ENCODE assay signal across 32 cellular contexts in the genomic region with DNA sequence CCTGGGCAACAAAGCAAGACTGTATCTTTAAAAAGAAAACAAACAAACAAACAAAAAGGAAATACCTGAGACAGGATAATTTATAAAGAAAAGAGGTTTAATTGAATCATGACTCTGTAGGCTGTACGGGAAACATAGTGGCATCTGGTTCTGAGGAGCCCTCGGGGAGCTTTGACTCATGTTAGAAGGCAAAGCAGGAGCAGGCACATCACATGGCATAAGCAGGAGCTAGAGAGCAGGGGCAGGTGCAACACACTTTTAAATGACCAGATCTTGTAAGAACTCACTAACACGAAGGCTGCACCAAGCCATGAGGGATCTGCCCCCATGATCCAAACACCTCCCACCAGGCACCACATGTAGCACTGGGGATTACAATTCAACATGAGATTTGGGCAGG. TPM values are rescaled to one million over a fixed set of nuclear protein-coding genes. Genes with fewer than 3 reads are reported as not detected.
"Had no signal": no experiment of that assay in that cellular context is flagged by ENCODE, and none has a peak within 500 bp of the region (broad histone marks: within the 10 kb centered on the region; RNA-seq: fewer than 3 reads in every experiment).

No MANE protein-coding gene starts in this region.

- H3K27ac ChIP-seq: stomach, suprapubic skin, testis, thoracic aorta, thyroid gland, tibial artery, tibial nerve, upper lobe of left lung, upper lobe of right lung, uterus, vagina had no signal

- H3K27me3 Mint-ChIP-seq: type B pancreatic cell had no signal

- H3K9me3 Mint-ChIP-seq: stimulated activated naive CD8-positive, alpha-beta T cell treated with anti-CD3 and anti-CD28 coated beads, Interleukin-15, Interleukin-2, amounts not matched to agents 100 ng/mL and 50 ng/mL, for 24 hours; type B pancreatic cell had no signal

- DNase-seq: stimulated activated CD4-positive, alpha-beta T cell treated with anti-CD3 and anti-CD28 coated beads, Interleukin-2, amount 100 ng/mL, for 48 hours; stimulated activated CD4-positive, alpha-beta T cell treated with anti-CD3 and anti-CD28 coated beads, Interleukin-4, amount 100 ng/mL, for 1 hour; stimulated activated CD4-positive, alpha-beta T cell treated with anti-CD3 and anti-CD28 coated beads, Interleukin-4, amount 100 ng/mL, for 24 hours; stimulated activated CD4-positive, alpha-beta T cell treated with anti-CD3 and anti-CD28 coated beads, Interleukin-4, amount 100 ng/mL, for 4 hours; stimulated activated CD8-positive, alpha-beta memory T cell treated with anti-CD3 and anti-CD28 coated beads, Interleukin-4, amount 100 ng/mL, for 48 hours; stimulated activated naive B cell treated with anti-CD40 and anti-IgM and Interleukin-4, amounts not matched to agents 10 μg/mL and 1 μg/mL and 100 μg/mL, for 72 hours; stimulated activated naive CD4-positive, alpha-beta T cell; stimulated activated naive CD4-positive, alpha-beta T cell treated with Interleukin-2 at 50 U/mL for 16 hours; stimulated activated naive CD8-positive, alpha-beta T cell treated with anti-CD3 and anti-CD28 coated beads, Interleukin-15, amount 100 ng/mL, for 72 hours; stimulated activated naive CD8-positive, alpha-beta T cell treated with anti-CD3 and anti-CD28 coated beads, Interleukin-15, Interleukin-2, amounts not matched to agents 100 U/mL and 50 U/mL, for 24 hours; stomach; substantia nigra; testis; thyroid gland; tibial artery; transverse colon; trophoblast cell; upper lobe of left lung; upper lobe of right lung; uterus had no signal

- H3K36me3 ChIP-seq: stomach, suprapubic skin, thoracic aorta, thyroid gland, tibial artery, tibial nerve, transverse colon, upper lobe of left lung, upper lobe of right lung, uterus, vagina had no signal

- H3K9me3 ChIP-seq: suprapubic skin, testis, thoracic aorta, thyroid gland, tibial artery, transverse colon, upper lobe of left lung, upper lobe of right lung, uterus, vagina had no signal

- H3K27me3 ChIP-seq: testis, thyroid gland, tibial nerve, transverse colon, upper lobe of left lung, uterus, vagina had no signal

- H3K4me3 ChIP-seq: stomach, suprapubic skin, testis, thoracic aorta, thyroid gland, tibial artery, tibial nerve, transverse colon, upper lobe of left lung, upper lobe of right lung, uterus, vagina had no signal

- H3K36me3 Mint-ChIP-seq: stimulated activated effector memory CD8-positive, alpha-beta T cell treated with anti-CD3 and anti-CD28 coated beads, Interleukin-12 subunit alpha, Interleukin-12 subunit beta, amount 100 ng/mL, for 72 hours; stimulated activated memory B cell treated with anti-CD40 and anti-IgM and Interleukin-4, amounts not matched to agents 10 μg/mL and 1 μg/mL and 100 μg/mL, for 72 hours; stimulated activated naive B cell treated with anti-CD40 and anti-IgM and Interleukin-4, amounts not matched to agents 10 μg/mL and 1 μg/mL and 100 μg/mL, for 72 hours; type B pancreatic cell had no signal

- H3K4me3 Mint-ChIP-seq: stimulated activated effector memory CD8-positive, alpha-beta T cell treated with anti-CD3 and anti-CD28 coated beads, Interleukin-12 subunit alpha, Interleukin-12 subunit beta, amount 100 ng/mL, for 72 hours; stimulated activated memory B cell treated with anti-CD40 and anti-IgM and Interleukin-4, amounts not matched to agents 10 μg/mL and 1 μg/mL and 100 μg/mL, for 72 hours; stimulated activated naive B cell treated with anti-CD40 and anti-IgM and Interleukin-4, amounts not matched to agents 10 μg/mL and 1 μg/mL and 100 μg/mL, for 72 hours; stimulated activated naive CD8-positive, alpha-beta T cell treated with anti-CD3 and anti-CD28 coated beads, Interleukin-15, amount 100 ng/mL, for 72 hours; stimulated activated naive CD8-positive, alpha-beta T cell treated with anti-CD3 and anti-CD28 coated beads, Interleukin-15, Interleukin-2, amounts not matched to agents 100 ng/mL and 50 ng/mL, for 24 hours; type B pancreatic cell had no signal

- ATAC-seq: stimulated activated effector memory CD8-positive, alpha-beta T cell treated with anti-CD3 and anti-CD28 coated beads, Interleukin-12 subunit alpha, Interleukin-12 subunit beta, amount 100 ng/mL, for 72 hours; stimulated activated memory B cell treated with anti-CD40 and anti-IgM and Interleukin-4, amounts not matched to agents 10 μg/mL and 1 μg/mL and 100 μg/mL, for 72 hours; stimulated activated naive B cell treated with anti-CD40 and anti-IgM and Interleukin-4, amounts not matched to agents 10 μg/mL and 1 μg/mL and 100 μg/mL, for 72 hours; stimulated activated naive CD8-positive, alpha-beta T cell treated with anti-CD3 and anti-CD28 coated beads, Interleukin-15, amount 100 ng/mL, for 72 hours; stimulated activated naive CD8-positive, alpha-beta T cell treated with anti-CD3 and anti-CD28 coated beads, Interleukin-15, Interleukin-2, amounts not matched to agents 100 U/mL and 50 U/mL, for 24 hours; upper lobe of right lung had no signal

- H3K4me1 ChIP-seq: stomach, suprapubic skin, testis, thyroid gland, tibial artery, tibial nerve, upper lobe of left lung, upper lobe of right lung, uterus, vagina had no signal

- H3K27ac Mint-ChIP-seq: stimulated activated effector memory CD8-positive, alpha-beta T cell treated with anti-CD3 and anti-CD28 coated beads, Interleukin-12 subunit alpha, Interleukin-12 subunit beta, amount 100 ng/mL, for 72 hours; stimulated activated memory B cell treated with anti-CD40 and anti-IgM and Interleukin-4, amounts not matched to agents 10 μg/mL and 1 μg/mL and 100 μg/mL, for 72 hours; stimulated activated naive B cell treated with anti-CD40 and anti-IgM and Interleukin-4, amounts not matched to agents 10 μg/mL and 1 μg/mL and 100 μg/mL, for 72 hours; stimulated activated naive CD8-positive, alpha-beta T cell treated with anti-CD3 and anti-CD28 coated beads, Interleukin-15, amount 100 ng/mL, for 72 hours; stimulated activated naive CD8-positive, alpha-beta T cell treated with anti-CD3 and anti-CD28 coated beads, Interleukin-15, Interleukin-2, amounts not matched to agents 100 ng/mL and 50 ng/mL, for 24 hours; type B pancreatic cell had no signal

- H3K4me1 Mint-ChIP-seq: stimulated activated effector memory CD8-positive, alpha-beta T cell treated with anti-CD3 and anti-CD28 coated beads, Interleukin-12 subunit alpha, Interleukin-12 subunit beta, amount 100 ng/mL, for 72 hours; stimulated activated memory B cell treated with anti-CD40 and anti-IgM and Interleukin-4, amounts not matched to agents 10 μg/mL and 1 μg/mL and 100 μg/mL, for 72 hours; stimulated activated naive CD8-positive, alpha-beta T cell treated with anti-CD3 and anti-CD28 coated beads, Interleukin-15, amount 100 ng/mL, for 72 hours had no signal

RNA-seq across cellular contexts. Expression of gene OR10H2, which starts 13.2 kb away (rescaled TPM):
- total RNA-seq: stomach, subcutaneous adipose tissue, suprapubic skin, temporal lobe, testis, thoracic aorta, thyroid gland, tibial nerve, upper lobe of left lung, upper lobe of right lung, ureter, urinary bladder, uterus, vagina had no signal

RNA-seq across cellular contexts. Expression of gene OR10H3, which starts 23.1 kb away (rescaled TPM):
- total RNA-seq: stomach, subcutaneous adipose tissue, suprapubic skin, temporal lobe, testis, thoracic aorta, thyroid gland, tibial nerve, transverse colon, upper lobe of left lung, upper lobe of right lung, ureter, urinary bladder, uterus, vagina had no signal
